8 cellular contexts compared by ENCODE assay signal in the genomic region with DNA sequence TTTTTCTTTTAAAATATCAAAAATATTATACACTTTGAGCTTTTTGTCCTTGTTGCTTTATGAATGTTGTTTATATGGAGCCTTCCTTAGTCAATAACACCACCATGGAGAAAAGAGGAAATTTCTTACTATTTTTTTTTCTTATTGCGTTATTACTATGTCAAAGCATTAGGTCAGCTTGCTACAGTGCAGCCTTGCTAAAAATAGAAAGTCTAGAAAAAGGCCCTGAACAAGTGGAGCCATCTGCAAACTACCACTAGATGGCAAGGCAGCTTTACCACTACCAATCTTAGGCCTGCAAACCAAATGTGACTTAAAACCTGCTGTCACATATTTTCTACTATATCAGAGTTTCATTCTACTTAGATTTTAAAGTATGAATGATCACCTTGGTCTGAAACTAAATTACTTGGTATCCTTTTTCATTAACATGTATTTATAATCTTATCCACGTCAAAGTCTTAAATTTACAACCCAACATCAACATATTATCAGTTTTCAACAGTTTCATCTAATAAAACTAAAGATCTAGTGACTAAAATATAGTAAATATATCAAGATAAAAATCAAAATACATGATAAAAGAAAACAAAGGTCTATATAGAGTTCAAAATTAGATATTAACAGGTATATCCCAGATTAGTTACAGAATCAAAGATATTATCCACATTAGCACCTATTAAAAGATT.
DNase-seq lines count a peak whose midpoint lies in the region; ATAC-seq, FAIRE-seq and TF ChIP-seq lines count a peak whose summit lies in the region.

No MANE protein-coding gene starts in this region.

- FAIRE-seq in HTR-8/SVneo (lab: Jason Lieb, UNC) = peak; percentile 13

- ATAC-seq in Right ventricle myocardium inferior (peak; percentile 99), GM21723 (IDR thresholded peaks at IDR 0.05; ENCODE audit: unreplicated experiment) (peak; percentile 99), Right ventricle myocardium superior (ENCODE audit: poor library complexity) (peak; percentile 99), psoas muscle (peak; percentile 95 to 99 (median 99))

- H3K4me1 ChIP-seq in psoas muscle = peaks cover 8% of the 10 kb centered on the region

- no peaks in the 10 kb centered on the region for H3K27me3 ChIP-seq in psoas muscle (ENCODE audit: insufficient read depth in 3 of 3, low read length in 2 of 3)

- H3K36me3 ChIP-seq in psoas muscle (ENCODE audit: insufficient read depth in 1 of 2, low read depth in 1 of 2) = peaks cover 0 to 4% of the 10 kb centered on the region in 2 donors

- no peak overlapping the region for H3K4me3 ChIP-seq in psoas muscle

- peak; percentile 91 for TF ChIP-seq CTCF in psoas muscle (IDR thresholded peaks at IDR 0.05)

- no peak for DNase-seq in Right ventricle myocardium inferior (ENCODE audit: missing footprints)
- DNase-seq in cardiac septum (ENCODE audit: low spot score) = no peak
- DNase-seq in HTR-8/SVneo (ENCODE audit: insufficient read length, low spot score) = peak; percentile 47
- DNase-seq in NOMO-1 (lab: John Stamatoyannopoulos, UW; ENCODE audit: unreplicated experiment in 2 of 2) = peak; percentile 94
- peak; percentile 11 for DNase-seq in activated naive CD8-positive, alpha-beta T cell treated with anti-CD3 and anti-CD28 coated beads, Interleukin-2, amount 50 U/mL, for 16 hours (ENCODE audit: low read depth, low spot score)
- DNase-seq in Right ventricle myocardium superior = no peak
- DNase-seq in psoas muscle = no peak

- WGBS in psoas muscle, 3 donors = 12 to 20% (median 12%) methylated on average over 2 of the region's 2 CpGs

- no peaks in the 10 kb centered on the region for H3K9me3 ChIP-seq in psoas muscle

- H3K27ac ChIP-seq in psoas muscle = peak overlapping the region; percentile 7

- intact Hi-C loops in Right ventricle myocardium inferior (cut with DNase I) = loop anchor here (1.0 to 10.0 kb wide), 5 partner anchors 244 to 659 kb away; a partner anchor contains a TSS
- intact Hi-C loops in cardiac septum (cut with DNase I) = loop anchor here (1.0 to 5.0 kb wide), 5 partner anchors 80 to 660 kb away; a partner anchor contains a TSS
- intact Hi-C loops in Right ventricle myocardium superior (cut with DNase I) = loop anchor here (5.0 kb wide), 3 partner anchors 240 to 660 kb away; no protein-coding TSS in a partner anchor
- intact Hi-C loops in psoas muscle (cut with DNase I) = loop anchor here (5.0 to 10.0 kb wide), 6 partner anchors 245 to 720 kb away; a partner anchor contains a TSS

Comparison
In these comparisons a context has a peak if more than half of its experiments do, and no peak if none do; other contexts are left out.
1. DNase-seq: peak in HTR-8/SVneo (single experiment), NOMO-1 (2 of 2) and activated naive CD8-positive, alpha-beta T cell treated with anti-CD3 and anti-CD28 coated beads, Interleukin-2, amount 50 U/mL, for 16 hours (single experiment); none in Right ventricle myocardium inferior (single experiment), cardiac septum (single experiment), Right ventricle myocardium superior (single experiment) and psoas muscle (0 of 2).
2. Peak in every context shown above with its lines, with median percentiles within 50 percentile points of each other: ATAC-seq.